In the genomic region with DNA sequence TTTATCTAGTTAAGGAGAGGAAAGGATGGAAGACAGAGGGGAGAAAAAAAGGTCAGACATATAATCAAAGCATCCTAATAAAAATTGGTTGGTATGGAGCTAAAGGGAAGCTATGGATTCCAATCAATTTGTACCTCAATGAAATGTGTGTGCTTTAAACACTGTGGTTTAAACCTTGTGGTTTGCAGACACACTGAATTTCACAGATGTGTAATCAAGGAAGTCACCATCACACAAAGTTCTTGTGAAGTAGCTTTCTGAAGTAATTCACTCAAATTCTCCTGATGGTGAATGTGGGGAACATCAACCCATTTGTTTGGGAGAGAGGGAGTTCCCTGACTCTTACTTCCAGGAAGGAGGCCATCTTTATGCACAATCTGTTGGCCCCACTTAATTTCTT, we compare ENCODE assay signal across 24 cellular contexts.
A peak's percentile ranks its signal among the peaks of the same experiment; 100 is the strongest.
DNase-seq lines count a peak whose midpoint lies in the region; ATAC-seq, FAIRE-seq and TF ChIP-seq lines count a peak whose summit lies in the region.
"Had no signal": no experiment of that assay in that cellular context is flagged by ENCODE, and none has a peak within 500 bp of the region (broad histone marks: within the 10 kb centered on the region; RNA-seq: fewer than 3 reads in every experiment).

No MANE protein-coding gene starts in this region.

- FAIRE-seq in astrocyte (lab: Jason Lieb, UNC), result peak; percentile 43

- no peaks in the 10 kb centered on the region for H3K36me3 ChIP-seq in astrocyte (ENCODE audit: insufficient read depth, low read length)
- H3K36me3 ChIP-seq in suprapubic skin, result no peaks in the 10 kb centered on the region
- H3K36me3 ChIP-seq: esophagus muscularis mucosa had no signal

- no peak for TF ChIP-seq POLR2A in suprapubic skin (IDR thresholded peaks at IDR 0.05)

- TF ChIP-seq CTCF in astrocyte (IDR thresholded peaks at IDR 0.05; ENCODE audit: insufficient read depth, low read depth, low read length) (no peak), natural killer cell (IDR thresholded peaks at IDR 0.05) (no peak), suprapubic skin (IDR thresholded peaks at IDR 0.05) (no peak)

- no peak for TF ChIP-seq EP300 in suprapubic skin (IDR thresholded peaks at IDR 0.05)

- DNase-seq in NK-92 (lab: John Stamatoyannopoulos, UW; ENCODE audit: unreplicated experiment) (peak; percentile 40), LHCN-M2 (ENCODE audit: low read depth) (peak; percentile 35), astrocyte (ENCODE audit: low read depth) (peak; percentile 56), natural killer cell (no peak), suprapubic skin (ENCODE audit: low spot score in 2 of 2) (no peak), caudate nucleus (lab: John Stamatoyannopoulos, UW) (no peak), glomerular visceral epithelial cell (ENCODE audit: extremely low spot score) (no peak)
- DNase-seq in NK-92 treated with Interleukin-12 subunit alpha and Interleukin-12 subunit beta, amount 100 ng/mL, for 24 hours (lab: John Stamatoyannopoulos, UW), result no peak
- DNase-seq: activated CD4-positive, alpha-beta memory T cell treated with anti-CD3 and anti-CD28 coated beads, Interleukin-2, amount 10 ng/mL, durations not matched to agents 7 days and 5 days; activated CD4-positive, CD25-positive, alpha-beta regulatory T cell; activated T-cell treated with anti-CD3 and anti-CD28 coated beads, Interleukin-2, amount 50 U/mL, for 4 hours; DMS79; effector memory CD4-positive, alpha-beta T cell; NCI-H1436 treated with DMSO at 0.1 percent for 48 hours; NCI-H510A; stimulated activated CD4-positive, alpha-beta T cell treated with anti-CD3 and anti-CD28 coated beads, Interleukin-12 subunit alpha, Interleukin-12 subunit beta, amount 100 ng/mL, for 4 hours; stimulated activated naive CD8-positive, alpha-beta T cell treated with anti-CD3 and anti-CD28 coated beads, Interleukin-15, amount 100 ng/mL, for 72 hours; T-helper 9 cell; trophoblast cell had no signal

- H3K27me3 Mint-ChIP-seq in astrocyte (ENCODE audit: low read depth, unreplicated experiment), result no peaks in the 10 kb centered on the region
- peaks cover 0 to 8% of the 10 kb centered on the region in 2 donors for H3K27me3 Mint-ChIP-seq in natural killer cell (ENCODE audit: low read depth in 2 of 2)

- no peaks in the 10 kb centered on the region for H3K27me3 ChIP-seq in astrocyte (ENCODE audit: insufficient read depth, low read length)
- no peaks in the 10 kb centered on the region for H3K27me3 ChIP-seq in suprapubic skin
- H3K27me3 ChIP-seq: esophagus muscularis mucosa had no signal

- no peak overlapping the region for H3K9ac ChIP-seq in astrocyte (ENCODE audit: low read length)

- H3K4me1 ChIP-seq in astrocyte (ENCODE audit: insufficient read depth, low read length) (peaks cover 17% of the 10 kb centered on the region), suprapubic skin (no peaks in the 10 kb centered on the region)

- H4K20me1 ChIP-seq in astrocyte (ENCODE audit: insufficient read depth, low read length), result no peaks in the 10 kb centered on the region

- H3K4me1 Mint-ChIP-seq in astrocyte (ENCODE audit: low read depth, unreplicated experiment) (peaks cover 30% of the 10 kb centered on the region), natural killer cell (peaks cover 0 to 16% of the 10 kb centered on the region in 2 donors)
- H3K4me1 Mint-ChIP-seq: B cell had no signal

- H3K4me3 Mint-ChIP-seq in astrocyte (ENCODE audit: unreplicated experiment), result no peak overlapping the region
- H3K4me3 Mint-ChIP-seq in natural killer cell, result peak overlapping the region; percentile 41
- H3K4me3 Mint-ChIP-seq: activated CD4-positive, alpha-beta memory T cell treated with anti-CD3 and anti-CD28 coated beads, Interleukin-2, amount 10 ng/mL, durations not matched to agents 7 days and 5 days; activated naive CD4-positive, alpha-beta T cell treated with anti-CD3 and anti-CD28 coated beads, Interleukin-2, amount 50 U/mL, for 24 hours; activated T-cell treated with anti-CD3 and anti-CD28 coated beads, Interleukin-2, amount 50 U/mL, for 4 hours; B cell; stimulated activated naive CD8-positive, alpha-beta T cell treated with anti-CD3 and anti-CD28 coated beads, Interleukin-15, amount 100 ng/mL, for 72 hours had no signal

- H3K4me3 ChIP-seq in astrocyte (ENCODE audit: insufficient read depth, low read depth, low read length) (no peak overlapping the region), suprapubic skin (no peak overlapping the region)
- H3K4me3 ChIP-seq: esophagus muscularis mucosa had no signal

- H3K27ac ChIP-seq in astrocyte (ENCODE audit: low read depth, low read length) (no peak overlapping the region), suprapubic skin (no peak overlapping the region), caudate nucleus (ENCODE audit: low read depth, low read length) (no peak overlapping the region)
- H3K27ac ChIP-seq: 22Rv1, esophagus muscularis mucosa, RWPE1 had no signal

- intact Hi-C loops in natural killer cell (cut with micrococcal nuclease), result no loop called here

- H3K27ac Mint-ChIP-seq in astrocyte (ENCODE audit: unreplicated experiment), result peak overlapping the region; percentile 20
- peak overlapping the region; percentile 5 to 78 for H3K27ac Mint-ChIP-seq in natural killer cell
- H3K27ac Mint-ChIP-seq: activated CD4-positive, alpha-beta memory T cell treated with anti-CD3 and anti-CD28 coated beads, Interleukin-2, amount 10 ng/mL, durations not matched to agents 7 days and 5 days; activated naive CD4-positive, alpha-beta T cell treated with anti-CD3 and anti-CD28 coated beads, Interleukin-2, amount 50 U/mL, for 24 hours; B cell had no signal

- peaks cover 1% of the 10 kb centered on the region for H3K36me3 Mint-ChIP-seq in astrocyte (ENCODE audit: low read depth, unreplicated experiment)
- H3K36me3 Mint-ChIP-seq in natural killer cell, result no peaks in the 10 kb centered on the region
- H3K36me3 Mint-ChIP-seq: activated naive CD4-positive, alpha-beta T cell treated with anti-CD3 and anti-CD28 coated beads, Interleukin-2, amount 50 U/mL, for 24 hours had no signal

- H3K9me3 Mint-ChIP-seq in astrocyte (ENCODE audit: unreplicated experiment) (no peaks in the 10 kb centered on the region), natural killer cell (no peaks in the 10 kb centered on the region)
- H3K9me3 Mint-ChIP-seq: activated naive CD4-positive, alpha-beta T cell treated with anti-CD3 and anti-CD28 coated beads, Interleukin-2, amount 50 U/mL, for 24 hours; activated T-cell treated with anti-CD3 and anti-CD28 coated beads, Interleukin-2, amount 50 U/mL, for 4 hours; stimulated activated naive CD8-positive, alpha-beta T cell treated with anti-CD3 and anti-CD28 coated beads, Interleukin-15, amount 100 ng/mL, for 72 hours had no signal

- no peaks in the 10 kb centered on the region for H3K9me3 ChIP-seq in astrocyte (ENCODE audit: insufficient read depth, low read depth, low read length)
- no peaks in the 10 kb centered on the region for H3K9me3 ChIP-seq in suprapubic skin
- H3K9me3 ChIP-seq: esophagus muscularis mucosa had no signal

- no peak overlapping the region for H3K4me2 ChIP-seq in astrocyte (ENCODE audit: low read length)

- H3K79me2 ChIP-seq in astrocyte (ENCODE audit: insufficient read depth, low read length), result no peaks in the 10 kb centered on the region

- no peak overlapping the region for H2AFZ ChIP-seq in astrocyte (ENCODE audit: low read depth, low read length)

- peak; percentile 41 to 61 (median 59) for ATAC-seq in natural killer cell
- ATAC-seq: activated T-cell treated with anti-CD3 and anti-CD28 coated beads, Interleukin-2, amount 50 U/mL, for 4 hours; stimulated activated naive CD8-positive, alpha-beta T cell treated with anti-CD3 and anti-CD28 coated beads, Interleukin-15, amount 100 ng/mL, for 72 hours had no signal

Comparison
In these comparisons a context has a peak if more than half of its experiments do, and no peak if none do; other contexts are left out.
1. DNase-seq: peak in NK-92 (single experiment), LHCN-M2 (single experiment) and astrocyte (single experiment); none in NK-92 treated with Interleukin-12 subunit alpha and Interleukin-12 subunit beta, amount 100 ng/mL, for 24 hours (single experiment), natural killer cell (single experiment), suprapubic skin (0 of 2), caudate nucleus (0 of 61) and glomerular visceral epithelial cell (single experiment).